In genomic region chrX:37824491-37825224, GRCh38 we compare ENCODE assay signal across 13 cellular contexts. TPM values are rescaled to one million over a fixed set of nuclear protein-coding genes. Genes with fewer than 3 reads are reported as not detected.
DNase-seq lines count a peak whose midpoint lies in the region; ATAC-seq and TF ChIP-seq lines count a peak whose summit lies in the region.
"Had no signal": no experiment of that assay in that cellular context is flagged by ENCODE, and none has a peak within 500 bp of the region (broad histone marks: within the 10 kb centered on the region; RNA-seq: fewer than 3 reads in every experiment).

No MANE protein-coding gene starts in this region.

- H4K20me1 ChIP-seq in SU-DHL-6 (ENCODE audit: low read depth, low read length): no peaks in the 10 kb centered on the region

- H3K36me3 ChIP-seq in SU-DHL-6 (ENCODE audit: low read length): no peaks in the 10 kb centered on the region
- no peaks in the 10 kb centered on the region for H3K36me3 ChIP-seq in psoas muscle (ENCODE audit: insufficient read depth in 1 of 2, low read depth in 1 of 2)
- H3K36me3 ChIP-seq: spleen had no signal

- H3K27me3 ChIP-seq in SU-DHL-6 (ENCODE audit: low read length): no peaks in the 10 kb centered on the region
- H3K27me3 ChIP-seq in psoas muscle (ENCODE audit: insufficient read depth in 3 of 3, low read length in 2 of 3): peaks cover 0 to 3% (median 0%) of the 10 kb centered on the region in 3 donors
- H3K27me3 ChIP-seq: spleen had no signal

- H3K9me3 Mint-ChIP-seq in naive B cell: no peaks in the 10 kb centered on the region
- H3K9me3 Mint-ChIP-seq: type B pancreatic cell had no signal

- ATAC-seq in naive B cell (ENCODE audit: low read depth in 2 of 2) (no peak), HG02973 (IDR thresholded peaks at IDR 0.05; ENCODE audit: unreplicated experiment) (no peak), psoas muscle (no peak)
- ATAC-seq: left cardiac atrium had no signal

- H3K36me3 Mint-ChIP-seq in naive B cell: no peaks in the 10 kb centered on the region
- H3K36me3 Mint-ChIP-seq: activated naive CD8-positive, alpha-beta T cell; type B pancreatic cell had no signal

- H3K4me2 ChIP-seq in SU-DHL-6 (ENCODE audit: low read depth, low read length, poor library complexity, severe bottlenecking): peak overlapping the region; percentile 30

- peak overlapping the region in 5 of 6 donors; percentile 0 to 59 (median 34) for H3K27ac Mint-ChIP-seq in naive B cell
- H3K27ac Mint-ChIP-seq: activated naive CD8-positive, alpha-beta T cell; type B pancreatic cell had no signal

- H3K27me3 Mint-ChIP-seq in naive B cell: peaks cover 0 to 8% (median 0%) of the 10 kb centered on the region in 3 donors
- H3K27me3 Mint-ChIP-seq: activated naive CD8-positive, alpha-beta T cell had no signal

- peak overlapping the region; percentile 15 for H2AFZ ChIP-seq in SU-DHL-6 (ENCODE audit: low read depth, low read length, severe bottlenecking)

- TF ChIP-seq CTCF in SU-DHL-6 (IDR thresholded peaks at IDR 0.05; ENCODE audit: insufficient read depth, low read length, poor library complexity, severe bottlenecking) (no peak), psoas muscle (IDR thresholded peaks at IDR 0.05) (no peak)

- no peaks in the 10 kb centered on the region for H3K79me2 ChIP-seq in SU-DHL-6 (ENCODE audit: insufficient read depth, low read length)

- peaks cover 26 to 45% (median 35%) of the 10 kb centered on the region in 3 donors for H3K4me1 Mint-ChIP-seq in naive B cell

- no peaks in the 10 kb centered on the region for H3K4me1 ChIP-seq in psoas muscle

- H3K9me2 ChIP-seq in SU-DHL-6 (replicated peaks; ENCODE audit: insufficient read depth, low read length): no peaks in the 10 kb centered on the region

- 80 to 89% (median 81%) methylated on average over 1 of the region's 1 CpG for WGBS in psoas muscle, 3 donors

- intact Hi-C loops in psoas muscle (cut with DNase I): loop anchor here (2.0 to 10.0 kb wide), 5 partner anchors 80 to 312 kb away; partner anchors contain the start of gene LANCL3 (in 1 of the 2)

- H3K4me3 ChIP-seq in SU-DHL-6 (ENCODE audit: insufficient read depth, low read length, poor library complexity, severe bottlenecking): no peak overlapping the region
- H3K4me3 ChIP-seq in psoas muscle: no peak overlapping the region
- H3K4me3 ChIP-seq: spleen had no signal

- peak overlapping the region; percentile 29; the same call in 1 of the 2 replicates for H3K9ac ChIP-seq in SU-DHL-6 (ENCODE audit: low read length)

- H3K27ac ChIP-seq in SU-DHL-6 (ENCODE audit: low read depth, low read length) (peak overlapping the region; percentile 27; the same call in 1 of the 2 replicates), psoas muscle (no peak overlapping the region)
- H3K27ac ChIP-seq: spleen had no signal

- peak overlapping the region in 5 of 8 donors; percentile 15 to 61 (median 46) for H3K4me3 Mint-ChIP-seq in naive B cell
- H3K4me3 Mint-ChIP-seq: activated naive CD8-positive, alpha-beta T cell; type B pancreatic cell had no signal

- H3K9me3 ChIP-seq in SU-DHL-6 (ENCODE audit: insufficient read depth, low read length) (no peaks in the 10 kb centered on the region), psoas muscle (no peaks in the 10 kb centered on the region)
- H3K9me3 ChIP-seq: spleen had no signal

- 0 out of 2 replicates have a peak, but pooled peaks cover 3% of the 10 kb centered on the region for H3F3A ChIP-seq in SU-DHL-6 (ENCODE audit: insufficient read depth)

- peak; percentile 4 for DNase-seq in NCI-H2196 (lab: John Stamatoyannopoulos, UW; ENCODE audit: unreplicated experiment)
- DNase-seq in NCI-H2196 treated with DMSO at 0.1 percent for 48 hours (lab: John Stamatoyannopoulos, UW; ENCODE audit: unreplicated experiment): no peak
- DNase-seq in H4 (ENCODE audit: low spot score): peak; percentile 6
- DNase-seq in naive B cell: no peak
- DNase-seq in dermis blood vessel endothelial cell: no peak
- DNase-seq in psoas muscle: no peak
- DNase-seq: Right ventricle myocardium superior, spleen had no signal

RNA-seq across cellular contexts. Expression of gene DYNLT3, which starts 22.7 kb away (rescaled TPM):
- total RNA-seq in H4 (2014; rRNA removed; shearing (Covaris generic)): 35.0 and 43.4 TPM in 2 replicates
- polyA plus RNA-seq in naive B cell (ENCODE audit: low read depth in 6 of 6) (10 to 100 TPM; 24.3 to 52.2 (median 32.7) TPM), psoas muscle (10 to 100 TPM in 2 of 3 donors, 1 to 10 TPM in 1; 9.1 to 12.5 (median 11.2) TPM)
- total RNA-seq in dermis blood vessel endothelial cell (31.0 and 34.0 TPM in 2 replicates), psoas muscle (10 to 100 TPM; 12.8 to 16.9 (median 14.5) TPM)

RNA-seq across cellular contexts. Expression of gene CYBB, which starts 44.8 kb away (rescaled TPM):
- total RNA-seq in H4 (2014; rRNA removed; shearing (Covaris generic)): 0.02 and 0.23 TPM in 2 replicates
- polyA plus RNA-seq in naive B cell (ENCODE audit: low read depth in 6 of 6) (100 to 1,000 TPM in 5 of 6 donors, 10 to 100 TPM in 1; 81.2 to 182 (median 161) TPM), psoas muscle (1 to 10 TPM in 2 of 3 donors, under 1 TPM in 1; 0.63 to 1.4 (median 1.2) TPM)
- total RNA-seq in dermis blood vessel endothelial cell (not detected in 2 replicates), psoas muscle (10 to 100 TPM in 2 of 4 donors, 1 to 10 TPM in 2; 6.0 to 11.3 (median 8.3) TPM)

Comparison
In these comparisons a context has a peak if more than half of its experiments do, and no peak if none do; other contexts are left out.
1. DNase-seq: peak in NCI-H2196 (single experiment) and H4 (single experiment); none in NCI-H2196 treated with DMSO at 0.1 percent for 48 hours (single experiment), naive B cell (single experiment), dermis blood vessel endothelial cell (single experiment) and psoas muscle (0 of 2).